In the genomic region with DNA sequence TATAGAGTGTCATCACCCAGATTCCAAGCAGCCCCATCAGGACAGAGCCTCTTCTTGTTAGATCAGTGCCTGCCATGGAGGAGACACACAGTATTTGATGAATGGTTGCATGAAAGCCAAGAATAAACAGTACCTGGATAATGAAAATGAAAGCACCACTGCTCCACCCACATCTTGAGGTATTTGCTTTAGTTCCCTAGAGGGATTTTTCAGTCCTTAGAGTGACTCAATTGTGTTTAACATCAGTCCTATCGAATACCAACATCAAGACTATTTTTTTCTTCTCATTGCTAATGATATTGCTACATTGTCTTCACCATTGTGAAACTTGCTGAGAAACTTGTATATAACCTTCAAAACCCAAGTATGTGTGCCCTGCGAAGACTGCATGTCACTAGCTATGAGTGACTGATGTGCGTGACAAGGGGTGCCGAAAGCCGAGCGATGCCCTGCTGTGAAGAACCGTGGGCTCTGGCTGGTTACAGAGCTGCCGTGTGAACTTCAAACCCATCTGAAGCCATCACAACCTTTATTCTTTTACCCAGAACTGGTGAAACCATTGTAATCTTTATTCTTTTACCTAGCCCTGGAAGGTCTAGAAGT, we compare ENCODE assay signal across 26 cellular contexts.
DNase-seq lines count a peak whose midpoint lies in the region; ATAC-seq, FAIRE-seq and TF ChIP-seq lines count a peak whose summit lies in the region.
"Had no signal": no experiment of that assay in that cellular context is flagged by ENCODE, and none has a peak within 500 bp of the region (broad histone marks: within the 10 kb centered on the region; RNA-seq: fewer than 3 reads in every experiment).

No MANE protein-coding gene starts in this region.

- H3K9me3 Mint-ChIP-seq in Calu3 (ENCODE audit: low read depth, unreplicated experiment) (peaks cover 6% of the 10 kb centered on the region), mesothelial cell of epicardium (peaks cover 8% of the 10 kb centered on the region)
- peaks cover 7% of the 10 kb centered on the region for H3K9me3 Mint-ChIP-seq in activated CD4-positive, alpha-beta memory T cell treated with anti-CD3 and anti-CD28 coated beads, Interleukin-2, amount 10 ng/mL, durations not matched to agents 7 days and 5 days

- H3K4me3 Mint-ChIP-seq in Calu3 (ENCODE audit: low read depth, unreplicated experiment) (peak overlapping the region; percentile 59), mesothelial cell of epicardium (no peak overlapping the region)
- H3K4me3 Mint-ChIP-seq in activated CD4-positive, alpha-beta memory T cell treated with anti-CD3 and anti-CD28 coated beads, Interleukin-2, amount 10 ng/mL, durations not matched to agents 7 days and 5 days, result no peak overlapping the region
- H3K4me3 Mint-ChIP-seq: CD4-positive, alpha-beta memory T cell; natural killer cell treated with Interleukin-12 subunit alpha and Interleukin-12 subunit beta and Interleukin-15 and Interleukin-18, amount 100 ng/mL, for 72 hours; T-helper 1 cell treated with Interleukin-12 subunit alpha and Interleukin-12 subunit beta and Interleukin-4 antibody, amounts not matched to agents 30 μg/mL and 1 μg/mL, for 36 hours had no signal

- H3K4me3 ChIP-seq in choroid plexus epithelial cell (ENCODE audit: low read depth, low read length), result no peak overlapping the region
- no peak overlapping the region for H3K4me3 ChIP-seq in kidney (ENCODE audit: low read length in 2 of 2)
- H3K4me3 ChIP-seq: cardiac muscle cell, thyroid gland had no signal

- no peak overlapping the region for H3K27ac ChIP-seq in kidney (ENCODE audit: low read depth in 2 of 2, low read length in 2 of 2)
- H3K27ac ChIP-seq: cardiac muscle cell, thyroid gland, WERI-Rb-1 had no signal

- CTCF ChIA-PET in Calu3 (lab: Charles Lee), result no interaction called here
- CTCF ChIA-PET in activated CD4-positive, alpha-beta memory T cell treated with anti-CD3 and anti-CD28 coated beads, Interleukin-2, amount 10 ng/mL, durations not matched to agents 7 days and 5 days (lab: Charles Lee), result no interaction called here

- no peaks in the 10 kb centered on the region for H3K9me3 ChIP-seq in kidney (ENCODE audit: control insufficient read depth in 1 of 2, low read length in 2 of 2)
- H3K9me3 ChIP-seq: thyroid gland had no signal

- H3K4me1 Mint-ChIP-seq in Calu3 (ENCODE audit: low read depth, unreplicated experiment) (peaks cover 47% of the 10 kb centered on the region), mesothelial cell of epicardium (peaks cover 60% of the 10 kb centered on the region)
- no peaks in the 10 kb centered on the region for H3K4me1 Mint-ChIP-seq in activated CD4-positive, alpha-beta memory T cell treated with anti-CD3 and anti-CD28 coated beads, Interleukin-2, amount 10 ng/mL, durations not matched to agents 7 days and 5 days
- H3K4me1 Mint-ChIP-seq: CD4-positive, alpha-beta memory T cell had no signal

- H3K36me3 ChIP-seq in kidney (ENCODE audit: control insufficient read depth in 1 of 2, insufficient read depth in 2 of 2, low read length in 2 of 2), result no peaks in the 10 kb centered on the region
- H3K36me3 ChIP-seq: cardiac muscle cell, thyroid gland, WERI-Rb-1 had no signal

- intact Hi-C loops in Calu3 (cut with micrococcal nuclease; ENCODE audit: unreplicated experiment) (no loop called here), kidney (cut with DNase I) (no loop called here)

- DNase-seq in Calu3 (no peak), M059J (ENCODE audit: low read depth) (peak; percentile 60), choroid plexus epithelial cell (ENCODE audit: low read depth) (peak; percentile 23), mesothelial cell of epicardium (ENCODE audit: low spot score in 2 of 2, unreplicated experiment in 2 of 2) (no peak), kidney (no peak)
- no peak for DNase-seq in activated CD4-positive, alpha-beta memory T cell treated with anti-CD3 and anti-CD28 coated beads, Interleukin-2, amount 10 ng/mL, durations not matched to agents 7 days and 5 days
- DNase-seq: activated naive CD4-positive, alpha-beta T cell treated with Interleukin-2 at 50 U/mL for 16 hours; amniotic stem cell; CD4-positive, alpha-beta memory T cell; dermis blood vessel endothelial cell; DND-41; foreskin fibroblast; H7; hippocampal formation; islet precursor cell; NCI-H2171; stimulated activated naive CD4-positive, alpha-beta T cell treated with Interleukin-2 at 50 U/mL for 16 hours; thyroid gland; WERI-Rb-1 had no signal

- H3K27ac Mint-ChIP-seq in Calu3 (ENCODE audit: unreplicated experiment), result peak overlapping the region; percentile 97
- peak overlapping the region; percentile 10 for H3K27ac Mint-ChIP-seq in mesothelial cell of epicardium
- H3K27ac Mint-ChIP-seq in activated CD4-positive, alpha-beta memory T cell treated with anti-CD3 and anti-CD28 coated beads, Interleukin-2, amount 10 ng/mL, durations not matched to agents 7 days and 5 days, result no peak overlapping the region
- H3K27ac Mint-ChIP-seq: CD4-positive, alpha-beta memory T cell; natural killer cell treated with Interleukin-12 subunit alpha and Interleukin-12 subunit beta and Interleukin-15 and Interleukin-18, amount 100 ng/mL, for 72 hours; T-helper 1 cell treated with Interleukin-12 subunit alpha and Interleukin-12 subunit beta and Interleukin-4 antibody, amounts not matched to agents 30 μg/mL and 1 μg/mL, for 36 hours had no signal

- no peaks in the 10 kb centered on the region for H3K27me3 Mint-ChIP-seq in Calu3 (ENCODE audit: unreplicated experiment)
- H3K27me3 Mint-ChIP-seq in mesothelial cell of epicardium (ENCODE audit: low read depth), result no peaks in the 10 kb centered on the region
- no peaks in the 10 kb centered on the region for H3K27me3 Mint-ChIP-seq in activated CD4-positive, alpha-beta memory T cell treated with anti-CD3 and anti-CD28 coated beads, Interleukin-2, amount 10 ng/mL, durations not matched to agents 7 days and 5 days
- H3K27me3 Mint-ChIP-seq: CD4-positive, alpha-beta memory T cell; natural killer cell treated with Interleukin-12 subunit alpha and Interleukin-12 subunit beta and Interleukin-15 and Interleukin-18, amount 100 ng/mL, for 72 hours had no signal

- FAIRE-seq in kidney (lab: Jason Lieb, UNC), result no peak
- FAIRE-seq: endothelial cell of umbilical vein, HTR-8/SVneo had no signal

- peaks cover 0 to 13% of the 10 kb centered on the region in 2 donors for H3K4me1 ChIP-seq in kidney (ENCODE audit: control insufficient read depth in 1 of 2, insufficient read depth in 1 of 2, low read depth in 1 of 2, low read length in 2 of 2)
- H3K4me1 ChIP-seq: thyroid gland had no signal

- POLR2A ChIA-PET in activated CD4-positive, alpha-beta memory T cell treated with anti-CD3 and anti-CD28 coated beads, Interleukin-2, amount 10 ng/mL, durations not matched to agents 7 days and 5 days (lab: Charles Lee), result no interaction called here

- no TSS peak for BruUV-seq in Calu3 (replicated peaks; lab: Mats Ljungman, UMichigan)

- H3K9ac ChIP-seq in kidney (ENCODE audit: low read length in 2 of 2), result no peak overlapping the region

- no peaks in the 10 kb centered on the region for H3K36me3 Mint-ChIP-seq in Calu3 (ENCODE audit: insufficient read depth, unreplicated experiment)
- peaks cover 3% of the 10 kb centered on the region for H3K36me3 Mint-ChIP-seq in mesothelial cell of epicardium
- no peaks in the 10 kb centered on the region for H3K36me3 Mint-ChIP-seq in activated CD4-positive, alpha-beta memory T cell treated with anti-CD3 and anti-CD28 coated beads, Interleukin-2, amount 10 ng/mL, durations not matched to agents 7 days and 5 days (ENCODE audit: low read depth)
- H3K36me3 Mint-ChIP-seq: CD4-positive, alpha-beta memory T cell had no signal

- TF ChIP-seq CTCF in Calu3 (IDR thresholded peaks at IDR 0.05; ENCODE audit: unreplicated experiment) (no peak), choroid plexus epithelial cell (conservative IDR thresholded peaks at IDR 0.05; ENCODE audit: low read depth, low read length) (no peak), mesothelial cell of epicardium (IDR thresholded peaks at IDR 0.05; ENCODE audit: unreplicated experiment) (no peak), kidney (IDR thresholded peaks at IDR 0.05; ENCODE audit: borderline replicate concordance, extremely low read depth, insufficient read depth) (no peak)

- no peak for ATAC-seq in GM21447 (IDR thresholded peaks at IDR 0.05; ENCODE audit: unreplicated experiment)
- ATAC-seq in HG02970 (IDR thresholded peaks at IDR 0.05; ENCODE audit: low FRiP score, unreplicated experiment), result no peak
- ATAC-seq: natural killer cell treated with Interleukin-12 subunit alpha and Interleukin-12 subunit beta and Interleukin-15 and Interleukin-18, amount 100 ng/mL, for 72 hours had no signal

Comparison
In these comparisons a context has a peak if more than half of its experiments do, and no peak if none do; other contexts are left out.
1. DNase-seq: peak in M059J (single experiment) and choroid plexus epithelial cell (single experiment); none in Calu3 (single experiment), mesothelial cell of epicardium (0 of 2), activated CD4-positive, alpha-beta memory T cell treated with anti-CD3 and anti-CD28 coated beads, Interleukin-2, amount 10 ng/mL, durations not matched to agents 7 days and 5 days (single experiment) and kidney (single experiment).